Comparison of ENCODE assay signal across 16 cellular contexts in genomic region chr7:8128457-8129322, GRCh38.
DNase-seq lines count a peak whose midpoint lies in the region; ATAC-seq and TF ChIP-seq lines count a peak whose summit lies in the region.
"Had no signal": no experiment of that assay in that cellular context is flagged by ENCODE, and none has a peak within 500 bp of the region (broad histone marks: within the 10 kb centered on the region; RNA-seq: fewer than 3 reads in every experiment).

No MANE protein-coding gene starts in this region.

- peaks cover 87% of the 10 kb centered on the region for H3K4me1 ChIP-seq in Loucy (ENCODE audit: insufficient read depth, low read length, poor library complexity, severe bottlenecking)
- H3K4me1 ChIP-seq in spleen: peaks cover 6 to 93% (median 62%) of the 10 kb centered on the region in 6 donors
- H3K4me1 ChIP-seq: SJSA1 had no signal

- ATAC-seq in activated CD8-positive, alpha-beta memory T cell treated with anti-CD3 and anti-CD28 coated beads, Interleukin-2, amount 10 ng/mL, durations not matched to agents 7 days and 5 days: peak; percentile 8
- ATAC-seq in HG02970 (IDR thresholded peaks at IDR 0.05; ENCODE audit: low FRiP score, unreplicated experiment): no peak
- ATAC-seq in HG03039 (IDR thresholded peaks at IDR 0.05; ENCODE audit: unreplicated experiment): no peak
- ATAC-seq: activated naive CD4-positive, alpha-beta T cell treated with anti-CD3 and anti-CD28 coated beads, Interleukin-2, amount 50 U/mL, for 72 hours; heart right ventricle had no signal

- H4K20me1 ChIP-seq in Loucy (ENCODE audit: insufficient read depth, low read length, poor library complexity, severe bottlenecking): no peaks in the 10 kb centered on the region

- H3K27ac ChIP-seq in spleen: peak overlapping the region in 6 of 8 donors; percentile 25 to 82 (median 56)
- H3K27ac ChIP-seq: SJSA1 had no signal

- no peak overlapping the region for H2AFZ ChIP-seq in Loucy (ENCODE audit: low read length)

- H3K9me3 ChIP-seq in Loucy (ENCODE audit: insufficient read depth, low read depth, low read length) (no peaks in the 10 kb centered on the region), spleen (no peaks in the 10 kb centered on the region)
- H3K9me3 ChIP-seq: heart right ventricle, SJSA1 had no signal

- peak overlapping the region; percentile 0 for H3K4me3 ChIP-seq in Loucy (ENCODE audit: low read length, poor library complexity, severe bottlenecking)
- no peak overlapping the region for H3K4me3 ChIP-seq in spleen
- H3K4me3 ChIP-seq: heart right ventricle, lung, SJSA1 had no signal

- H3F3A ChIP-seq in Loucy (ENCODE audit: low read depth): peaks cover 13% of the 10 kb centered on the region; the same call in 1 of the 2 replicates

- H3K9me3 Mint-ChIP-seq in activated CD8-positive, alpha-beta memory T cell treated with anti-CD3 and anti-CD28 coated beads, Interleukin-2, amount 10 ng/mL, durations not matched to agents 7 days and 5 days (ENCODE audit: low read depth): no peaks in the 10 kb centered on the region
- H3K9me3 Mint-ChIP-seq in activated naive CD8-positive, alpha-beta T cell (ENCODE audit: low read depth): no peaks in the 10 kb centered on the region
- H3K9me3 Mint-ChIP-seq: nephron progenitor cell had no signal

- DNase-seq in activated CD8-positive, alpha-beta memory T cell treated with anti-CD3 and anti-CD28 coated beads, Interleukin-2, amount 10 ng/mL, durations not matched to agents 7 days and 5 days: no peak
- no peak for DNase-seq in activated CD8-positive, alpha-beta memory T cell treated with anti-CD3 and anti-CD28 coated beads, Interleukin-2, amount 50 U/mL, for 4 hours
- DNase-seq in spleen (no peak), Ammon's horn (ENCODE audit: low spot score) (no peak)
- DNase-seq: HCEC 1CT, heart right ventricle, NCI-H1930, nephron progenitor cell, retina had no signal

- peaks cover 93% of the 10 kb centered on the region for H3K4me1 Mint-ChIP-seq in activated CD8-positive, alpha-beta memory T cell treated with anti-CD3 and anti-CD28 coated beads, Interleukin-2, amount 10 ng/mL, durations not matched to agents 7 days and 5 days
- peaks cover 90% of the 10 kb centered on the region for H3K4me1 Mint-ChIP-seq in activated naive CD8-positive, alpha-beta T cell (ENCODE audit: low read depth)

- no peak for TF ChIP-seq POLR2A in spleen (IDR thresholded peaks at IDR 0.05)

- CTCF ChIA-PET in activated CD8-positive, alpha-beta memory T cell treated with anti-CD3 and anti-CD28 coated beads, Interleukin-2, amount 10 ng/mL, durations not matched to agents 7 days and 5 days (lab: Charles Lee): no interaction called here

- H3K36me3 Mint-ChIP-seq in activated CD8-positive, alpha-beta memory T cell treated with anti-CD3 and anti-CD28 coated beads, Interleukin-2, amount 10 ng/mL, durations not matched to agents 7 days and 5 days: peaks cover 12% of the 10 kb centered on the region
- peaks cover 4% of the 10 kb centered on the region for H3K36me3 Mint-ChIP-seq in activated naive CD8-positive, alpha-beta T cell

- peak overlapping the region; percentile 47 for H3K4me2 ChIP-seq in Loucy (ENCODE audit: low read depth, low read length, poor library complexity, severe bottlenecking)

- peaks cover 3% of the 10 kb centered on the region for H3K27me3 Mint-ChIP-seq in activated CD8-positive, alpha-beta memory T cell treated with anti-CD3 and anti-CD28 coated beads, Interleukin-2, amount 10 ng/mL, durations not matched to agents 7 days and 5 days
- H3K27me3 Mint-ChIP-seq in activated naive CD8-positive, alpha-beta T cell: no peaks in the 10 kb centered on the region

- no peaks in the 10 kb centered on the region for H3K79me2 ChIP-seq in Loucy (ENCODE audit: insufficient read depth, low read length)

- H3K27me3 ChIP-seq in Loucy (ENCODE audit: insufficient read depth, low read length, poor library complexity, severe bottlenecking): no peaks in the 10 kb centered on the region
- no peaks in the 10 kb centered on the region for H3K27me3 ChIP-seq in spleen (replicated peaks in 1 of 7)
- H3K27me3 ChIP-seq: heart right ventricle, SJSA1 had no signal

- TF ChIP-seq CTCF in Loucy (conservative IDR thresholded peaks at IDR 0.05; ENCODE audit: low read length): no peak
- TF ChIP-seq CTCF in spleen (IDR thresholded peaks at IDR 0.05 in 8 of 11, conservative IDR thresholded peaks at IDR 0.05 in 3 of 11): no peak

- 64 to 75% (median 72%) methylated on average over 12 of the region's 12 CpGs for WGBS in spleen, 5 donors

- intact Hi-C loops in spleen (cut with DNase I; ENCODE audit: low total_unique reads): no loop called here

- no peaks in the 10 kb centered on the region for H3K9me2 ChIP-seq in Loucy (replicated peaks; ENCODE audit: low read depth, low read length)

- peak overlapping the region; percentile 82 for H3K27ac Mint-ChIP-seq in activated CD8-positive, alpha-beta memory T cell treated with anti-CD3 and anti-CD28 coated beads, Interleukin-2, amount 10 ng/mL, durations not matched to agents 7 days and 5 days
- peak overlapping the region; percentile 46 for H3K27ac Mint-ChIP-seq in activated naive CD8-positive, alpha-beta T cell
- H3K27ac Mint-ChIP-seq: activated naive CD4-positive, alpha-beta T cell treated with anti-CD3 and anti-CD28 coated beads, Interleukin-2, amount 50 U/mL, for 72 hours; nephron progenitor cell had no signal

- peak overlapping the region; percentile 19 for H3K4me3 Mint-ChIP-seq in activated CD8-positive, alpha-beta memory T cell treated with anti-CD3 and anti-CD28 coated beads, Interleukin-2, amount 10 ng/mL, durations not matched to agents 7 days and 5 days
- peak overlapping the region; percentile 51 for H3K4me3 Mint-ChIP-seq in activated naive CD8-positive, alpha-beta T cell
- H3K4me3 Mint-ChIP-seq: nephron progenitor cell had no signal

- H3K9ac ChIP-seq in Loucy (ENCODE audit: low read depth, low read length, poor library complexity, severe bottlenecking): peak overlapping the region; percentile 50

- H3K36me3 ChIP-seq in Loucy (ENCODE audit: insufficient read depth, low read length) (no peaks in the 10 kb centered on the region), spleen (no peaks in the 10 kb centered on the region)
- H3K36me3 ChIP-seq: SJSA1 had no signal
